In the genomic region with DNA sequence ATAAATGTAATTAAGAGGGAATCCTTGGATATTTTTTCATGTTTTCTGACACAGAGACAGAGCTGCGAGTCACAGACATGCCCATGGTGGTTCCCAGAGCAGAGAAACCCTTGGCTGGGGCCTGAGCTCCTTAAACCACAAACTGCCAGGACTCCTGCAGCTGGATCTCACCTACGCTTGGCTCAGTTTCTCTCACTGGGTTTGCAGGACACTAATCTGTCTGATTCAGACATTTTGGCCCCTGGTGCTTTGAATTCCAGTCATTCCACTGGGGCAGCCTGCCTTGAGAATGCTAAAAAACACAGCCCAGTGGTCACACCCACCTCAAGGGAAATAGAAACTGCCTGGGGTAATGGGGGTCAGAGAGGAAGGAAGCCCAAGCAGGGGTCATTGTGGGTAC, we compare ENCODE assay signal across 18 cellular contexts.
DNase-seq lines count a peak whose midpoint lies in the region; TF ChIP-seq lines count a peak whose summit lies in the region.
"Had no signal": no experiment of that assay in that cellular context is flagged by ENCODE, and none has a peak within 500 bp of the region (broad histone marks: within the 10 kb centered on the region; RNA-seq: fewer than 3 reads in every experiment).

No MANE protein-coding gene starts in this region.

- no peaks in the 10 kb centered on the region for H3K27me3 ChIP-seq in brain microvascular endothelial cell (replicated peaks)
- no peaks in the 10 kb centered on the region for H3K27me3 ChIP-seq in kidney epithelial cell (ENCODE audit: control insufficient read depth, insufficient read depth, low read length)
- H3K27me3 ChIP-seq: suprapubic skin had no signal

- H3K36me3 ChIP-seq in brain microvascular endothelial cell (replicated peaks) (no peaks in the 10 kb centered on the region), kidney epithelial cell (ENCODE audit: control insufficient read depth, insufficient read depth, low read length) (no peaks in the 10 kb centered on the region)
- H3K36me3 ChIP-seq: suprapubic skin had no signal

- in situ Hi-C loops in brain microvascular endothelial cell (cut with HindIII; ENCODE audit: low pct_ligation_motif_present, low sequenced_read_pairs), result no loop called here

- no peak for TF ChIP-seq CTCF in brain microvascular endothelial cell (IDR thresholded peaks at IDR 0.05; ENCODE audit: low read depth, low read length, missing control alignments)
- no peak for TF ChIP-seq CTCF in kidney epithelial cell (IDR thresholded peaks at IDR 0.05; ENCODE audit: insufficient read depth, low read length, poor library complexity, severe bottlenecking)

- H3K27ac ChIP-seq in brain microvascular endothelial cell, result peak overlapping the region; percentile 58
- H3K27ac ChIP-seq: suprapubic skin had no signal

- no peak overlapping the region for H3K4me3 ChIP-seq in brain microvascular endothelial cell (ENCODE audit: low read depth, low read length)
- H3K4me3 ChIP-seq in kidney epithelial cell (ENCODE audit: low read depth, low read length), result no peak overlapping the region
- H3K4me3 ChIP-seq: suprapubic skin had no signal

- no peak for TF ChIP-seq RAD21 in Ishikawa (IDR thresholded peaks at IDR 0.05; ENCODE audit: low read depth)

- DNase-seq in A172 (ENCODE audit: low spot score) (peak; percentile 66), brain microvascular endothelial cell (peak; percentile 59), kidney epithelial cell (ENCODE audit: low read depth) (peak; percentile 75), anterior cingulate cortex (lab: John Stamatoyannopoulos, UW) (no peak), nucleus accumbens (lab: John Stamatoyannopoulos, UW) (no peak), dermis blood vessel endothelial cell (no peak)
- DNase-seq in activated CD8-positive, alpha-beta memory T cell treated with anti-CD3 and anti-CD28 coated beads for 24 hours, result no peak
- DNase-seq: 8988T; head of caudate nucleus; left colon; MM.1S; NCI-H2081; NCI-H69; RPMI8226; stimulated activated CD4-positive, alpha-beta T cell treated with anti-CD3 and anti-CD28 coated beads, Interleukin-1b, Interleukin-23, amount 100 ng/mL, for 48 hours; T-helper 2 cell had no signal

- no peak; the same call in 1 of the 2 replicates for TF ChIP-seq EP300 in Ishikawa (IDR thresholded peaks at IDR 0.05; ENCODE audit: borderline replicate concordance)

TF ChIP-seq in Ishikawa, 13 proteins besides CTCF, POLR2A, EP300 and RAD21:
- TF ChIP-seq TCF12 (IDR thresholded peaks at IDR 0.05; ENCODE audit: low read depth), result 0 out of 2 replicates have a peak, but pooled peaks have one; percentile 11
- TF ChIP-seq, protein P1, sequence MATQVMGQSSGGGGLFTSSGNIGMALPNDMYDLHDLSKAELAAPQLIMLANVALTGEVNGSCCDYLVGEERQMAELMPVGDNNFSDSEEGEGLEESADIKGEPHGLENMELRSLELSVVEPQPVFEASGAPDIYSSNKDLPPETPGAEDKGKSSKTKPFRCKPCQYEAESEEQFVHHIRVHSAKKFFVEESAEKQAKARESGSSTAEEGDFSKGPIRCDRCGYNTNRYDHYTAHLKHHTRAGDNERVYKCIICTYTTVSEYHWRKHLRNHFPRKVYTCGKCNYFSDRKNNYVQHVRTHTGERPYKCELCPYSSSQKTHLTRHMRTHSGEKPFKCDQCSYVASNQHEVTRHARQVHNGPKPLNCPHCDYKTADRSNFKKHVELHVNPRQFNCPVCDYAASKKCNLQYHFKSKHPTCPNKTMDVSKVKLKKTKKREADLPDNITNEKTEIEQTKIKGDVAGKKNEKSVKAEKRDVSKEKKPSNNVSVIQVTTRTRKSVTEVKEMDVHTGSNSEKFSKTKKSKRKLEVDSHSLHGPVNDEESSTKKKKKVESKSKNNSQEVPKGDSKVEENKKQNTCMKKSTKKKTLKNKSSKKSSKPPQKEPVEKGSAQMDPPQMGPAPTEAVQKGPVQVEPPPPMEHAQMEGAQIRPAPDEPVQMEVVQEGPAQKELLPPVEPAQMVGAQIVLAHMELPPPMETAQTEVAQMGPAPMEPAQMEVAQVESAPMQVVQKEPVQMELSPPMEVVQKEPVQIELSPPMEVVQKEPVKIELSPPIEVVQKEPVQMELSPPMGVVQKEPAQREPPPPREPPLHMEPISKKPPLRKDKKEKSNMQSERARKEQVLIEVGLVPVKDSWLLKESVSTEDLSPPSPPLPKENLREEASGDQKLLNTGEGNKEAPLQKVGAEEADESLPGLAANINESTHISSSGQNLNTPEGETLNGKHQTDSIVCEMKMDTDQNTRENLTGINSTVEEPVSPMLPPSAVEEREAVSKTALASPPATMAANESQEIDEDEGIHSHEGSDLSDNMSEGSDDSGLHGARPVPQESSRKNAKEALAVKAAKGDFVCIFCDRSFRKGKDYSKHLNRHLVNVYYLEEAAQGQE (IDR thresholded peaks at IDR 0.05; ENCODE audit: low read depth), result no peak
- peak; percentile 54; the same call in 1 of the 2 replicates for TF ChIP-seq TEAD4 (IDR thresholded peaks at IDR 0.05)
- TF ChIP-seq, protein P2, sequence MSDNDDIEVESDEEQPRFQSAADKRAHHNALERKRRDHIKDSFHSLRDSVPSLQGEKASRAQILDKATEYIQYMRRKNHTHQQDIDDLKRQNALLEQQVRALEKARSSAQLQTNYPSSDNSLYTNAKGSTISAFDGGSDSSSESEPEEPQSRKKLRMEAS (IDR thresholded peaks at IDR 0.05), result no peak
- TF ChIP-seq YY1 (IDR thresholded peaks at IDR 0.05; ENCODE audit: low read depth), result no peak
- no peak for TF ChIP-seq ZBTB7A (IDR thresholded peaks at IDR 0.05; ENCODE audit: low read depth)
- no peak for TF ChIP-seq CREB1 (IDR thresholded peaks at IDR 0.05; ENCODE audit: low read depth)
- no peak for TF ChIP-seq CEBPB (IDR thresholded peaks at IDR 0.05)
- 0 out of 2 replicates have a peak, but pooled peaks have one; percentile 10 for TF ChIP-seq NFIC (IDR thresholded peaks at IDR 0.05)

Comparison
In these comparisons a context has a peak if more than half of its experiments do, and no peak if none do; other contexts are left out.
1. DNase-seq: peak in A172 (single experiment), brain microvascular endothelial cell (single experiment) and kidney epithelial cell (single experiment); none in anterior cingulate cortex (0 of 58), nucleus accumbens (0 of 56), activated CD8-positive, alpha-beta memory T cell treated with anti-CD3 and anti-CD28 coated beads for 24 hours (single experiment) and dermis blood vessel endothelial cell (single experiment).